ENCODE assay signal across 34 cellular contexts in the genomic region with DNA sequence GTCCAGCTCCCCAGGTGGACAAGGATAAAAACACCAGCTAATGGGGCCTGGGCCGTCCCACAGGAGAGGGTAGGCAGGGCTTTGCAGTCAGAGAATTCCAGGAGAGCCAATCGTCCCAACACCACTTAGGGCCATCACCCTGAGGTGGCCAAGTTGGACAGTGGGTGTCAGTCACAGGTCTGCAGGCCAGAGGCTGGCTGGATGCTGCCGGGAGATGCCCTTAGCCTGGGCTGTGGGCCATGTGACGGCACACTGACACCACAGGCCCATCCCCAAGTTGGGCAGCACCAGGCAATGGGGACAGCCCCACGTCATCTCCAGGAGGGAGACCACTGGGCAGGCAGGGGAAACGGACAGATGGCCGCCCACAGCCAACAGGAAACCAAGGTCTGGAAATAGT. TPM values are rescaled to one million over a fixed set of nuclear protein-coding genes. Genes with fewer than 3 reads are reported as not detected.
"Had no signal": no experiment of that assay in that cellular context is flagged by ENCODE, and none has a peak within 500 bp of the region (broad histone marks: within the 10 kb centered on the region; RNA-seq: fewer than 3 reads in every experiment).

No MANE protein-coding gene starts in this region.

- H3K4me3 ChIP-seq: breast epithelium, cardiac muscle cell, coronary artery, esophagus muscularis mucosa, gastrocnemius medialis had no signal

- H3K27me3 ChIP-seq: breast epithelium, cardiac muscle cell, foreskin keratinocyte, gastrocnemius medialis had no signal

- ATAC-seq: activated CD4-positive, CD25-positive, alpha-beta regulatory T cell treated with anti-CD3 and anti-CD28 coated beads, Interleukin-2, amount 50 U/mL, for 24 hours; activated T-cell treated with anti-CD3 and anti-CD28 coated beads, Interleukin-2, amount 50 U/mL, for 4 hours; activated T-helper 17 cell treated with anti-CD3 and anti-CD28 coated beads, Interleukin-2, amount 50 U/mL, for 72 hours; foreskin keratinocyte; gastrocnemius medialis; T-helper 17 cell had no signal

- H3K36me3 ChIP-seq: breast epithelium, cardiac muscle cell, esophagus muscularis mucosa, gastrocnemius medialis had no signal

- H3K27ac Mint-ChIP-seq: activated B cell treated with CpG ODN at 0.5 μM for 24 hours; activated CD8-positive, alpha-beta T cell treated with anti-CD3 and anti-CD28 coated beads for 36 hours; activated naive CD8-positive, alpha-beta T cell; activated T-helper 17 cell treated with anti-CD3 and anti-CD28 coated beads, Interleukin-2, amount 50 U/mL, for 72 hours; dendritic cell treated with granulocyte-macrophage colony-stimulating factor and Interleukin-4, amounts not matched to agents 40 ng/mL and 50 ng/mL, for 4 days; effector memory CD8-positive, alpha-beta T cell; T-helper 2 cell treated with Interferon-gamma antibody and Interleukin-4, amounts not matched to agents 5 μg/mL and 100 μg/mL, for 36 hours had no signal

- H3K36me3 Mint-ChIP-seq: activated naive CD8-positive, alpha-beta T cell had no signal

- H3K9me3 ChIP-seq: breast epithelium, esophagus muscularis mucosa, gastrocnemius medialis had no signal

- H3K9me3 Mint-ChIP-seq: activated B cell treated with CpG ODN at 0.5 μM for 24 hours; activated CD8-positive, alpha-beta T cell treated with anti-CD3 and anti-CD28 coated beads for 36 hours; activated T-cell treated with anti-CD3 and anti-CD28 coated beads, Interleukin-2, amount 50 U/mL, for 4 hours; activated T-helper 17 cell treated with anti-CD3 and anti-CD28 coated beads, Interleukin-2, amount 50 U/mL, for 72 hours; brain; dendritic cell treated with granulocyte-macrophage colony-stimulating factor and Interleukin-4, amounts not matched to agents 40 ng/mL and 50 ng/mL, for 4 days; effector memory CD8-positive, alpha-beta T cell; T-helper 2 cell treated with Interferon-gamma antibody and Interleukin-4, amounts not matched to agents 5 μg/mL and 100 μg/mL, for 36 hours had no signal

- H3K27ac ChIP-seq: breast epithelium, cardiac muscle cell, coronary artery, esophagus muscularis mucosa, foreskin keratinocyte, gastrocnemius medialis, WERI-Rb-1 had no signal

- H3K4me1 Mint-ChIP-seq: activated B cell treated with CpG ODN at 0.5 μM for 24 hours; activated T-helper 17 cell treated with anti-CD3 and anti-CD28 coated beads, Interleukin-2, amount 50 U/mL, for 72 hours; brain; T-helper 17 cell had no signal

- H3K27me3 Mint-ChIP-seq: activated B cell treated with CpG ODN at 0.5 μM for 24 hours; activated CD8-positive, alpha-beta T cell treated with anti-CD3 and anti-CD28 coated beads for 36 hours; activated naive CD8-positive, alpha-beta T cell; activated T-helper 17 cell treated with anti-CD3 and anti-CD28 coated beads, Interleukin-2, amount 50 U/mL, for 72 hours; brain; dendritic cell treated with granulocyte-macrophage colony-stimulating factor and Interleukin-4, amounts not matched to agents 40 ng/mL and 50 ng/mL, for 4 days; T-helper 17 cell had no signal

- H3K4me3 Mint-ChIP-seq: activated B cell treated with CpG ODN at 0.5 μM for 24 hours; activated CD8-positive, alpha-beta T cell treated with anti-CD3 and anti-CD28 coated beads for 36 hours; activated naive CD8-positive, alpha-beta T cell; activated T-cell treated with anti-CD3 and anti-CD28 coated beads, Interleukin-2, amount 50 U/mL, for 4 hours; activated T-helper 17 cell treated with anti-CD3 and anti-CD28 coated beads, Interleukin-2, amount 50 U/mL, for 72 hours; brain; dendritic cell treated with granulocyte-macrophage colony-stimulating factor and Interleukin-4, amounts not matched to agents 40 ng/mL and 50 ng/mL, for 4 days; effector memory CD8-positive, alpha-beta T cell; T-helper 17 cell; T-helper 2 cell treated with Interferon-gamma antibody and Interleukin-4, amounts not matched to agents 5 μg/mL and 100 μg/mL, for 36 hours had no signal

- H3K4me1 ChIP-seq: breast epithelium, esophagus muscularis mucosa, foreskin keratinocyte, gastrocnemius medialis had no signal

- DNase-seq: activated B cell treated with CpG ODN at 0.5 μM for 24 hours; activated CD4-positive, alpha-beta T cell treated with anti-CD3 and anti-CD28 coated beads for 48 hours; activated CD4-positive, alpha-beta T cell treated with anti-CD3 and anti-CD28 coated beads, Interleukin-2, amount 50 U/mL, for 1 hour; activated CD4-positive, alpha-beta T cell treated with anti-CD3 and anti-CD28 coated beads, Interleukin-2, amount 50 U/mL, for 48 hours; activated CD8-positive, alpha-beta memory T cell treated with anti-CD3 and anti-CD28 coated beads for 24 hours; activated effector memory CD4-positive, alpha-beta T cell treated with Interleukin-2 at 50 U/mL for 16 hours; activated gamma-delta T cell treated with Interleukin-2 at 50 U/mL for 16 hours; activated naive CD4-positive, alpha-beta T cell treated with anti-CD3 and anti-CD28 coated beads, Interleukin-2, amount 50 U/mL, for 16 hours; activated naive CD4-positive, alpha-beta T cell treated with Interleukin-2 at 50 U/mL for 16 hours; activated T-cell treated with anti-CD3 and anti-CD28 coated beads, Interleukin-2, amount 50 U/mL, for 4 hours; amniotic stem cell; aorta; central memory CD4-positive, alpha-beta T cell; cerebellar nuclear complex; effector CD4-positive, alpha-beta T cell; effector memory CD8-positive, alpha-beta T cell; erythroblast; gastrocnemius medialis; T-helper 1 cell; T-helper 17 cell; T1000; WERI-Rb-1 had no signal

RNA-seq across cellular contexts. Expression of a gene that starts 53.9 kb away (rescaled TPM):
- total RNA-seq: activated B cell treated with CpG ODN at 0.5 μM for 24 hours, foreskin keratinocyte had no signal
- polyA plus RNA-seq: foreskin keratinocyte had no signal
